Comparison of ENCODE assay signal across 19 cellular contexts in the genomic region with DNA sequence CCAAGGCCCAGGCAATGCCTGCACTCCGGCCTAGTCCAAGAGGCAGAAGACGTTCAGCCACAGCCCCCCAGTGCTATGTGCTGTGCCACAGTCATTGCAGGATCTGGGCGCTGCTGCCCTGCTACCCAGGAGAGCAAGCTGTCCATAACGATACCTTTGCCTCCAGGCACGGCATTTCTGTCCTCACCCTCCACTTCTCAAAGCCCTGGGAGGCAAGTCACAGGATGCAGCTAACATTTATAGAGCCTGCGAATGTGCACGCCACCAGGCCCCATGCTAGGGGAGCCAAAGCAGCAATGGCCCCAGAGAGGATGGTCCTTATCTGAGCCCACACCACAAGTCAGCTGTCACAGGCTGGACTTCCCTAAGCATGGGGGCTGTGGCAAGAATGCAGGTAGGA.
"Had no signal": no experiment of that assay in that cellular context is flagged by ENCODE, and none has a peak within 500 bp of the region (broad histone marks: within the 10 kb centered on the region; RNA-seq: fewer than 3 reads in every experiment).

No MANE protein-coding gene starts in this region.

- H3K27me3 ChIP-seq: adrenal gland, cardiac muscle cell, hepatocyte, neural progenitor cell, pancreas, tibial nerve, uterus had no signal

- H3K9me3 ChIP-seq: adrenal gland, pancreas, tibial nerve, uterus had no signal

- H3K27ac ChIP-seq: adrenal gland, cardiac muscle cell, hepatocyte, neural progenitor cell, pancreas, tibial nerve, uterus had no signal

- H3K36me3 ChIP-seq: adrenal gland, cardiac muscle cell, neural progenitor cell, pancreas, tibial nerve, uterus had no signal

- H3K4me1 ChIP-seq: adrenal gland, pancreas, tibial nerve, uterus had no signal

- H3K9ac ChIP-seq: neural progenitor cell had no signal

- H3K36me3 Mint-ChIP-seq: neural progenitor cell had no signal

- H3K27me3 Mint-ChIP-seq: activated naive CD4-positive, alpha-beta T cell treated with anti-CD3 and anti-CD28 coated beads, Interleukin-2, amount 50 U/mL, for 24 hours had no signal

- H3K79me2 ChIP-seq: hepatocyte had no signal

- H2AFZ ChIP-seq: hepatocyte, neural progenitor cell had no signal

- H3K4me3 ChIP-seq: adrenal gland, cardiac muscle cell, hepatocyte, neural progenitor cell, pancreas, tibial nerve, uterus had no signal

- H3K9me3 Mint-ChIP-seq: activated naive CD4-positive, alpha-beta T cell treated with anti-CD3 and anti-CD28 coated beads, Interleukin-2, amount 50 U/mL, for 24 hours; neural progenitor cell had no signal

- H3K4me2 ChIP-seq: hepatocyte, neural progenitor cell had no signal

- H3K4me3 Mint-ChIP-seq: activated naive CD4-positive, alpha-beta T cell treated with anti-CD3 and anti-CD28 coated beads, Interleukin-2, amount 50 U/mL, for 24 hours; neural progenitor cell had no signal

- H3K27ac Mint-ChIP-seq: activated naive CD4-positive, alpha-beta T cell treated with anti-CD3 and anti-CD28 coated beads, Interleukin-2, amount 50 U/mL, for 24 hours had no signal

- DNase-seq: activated CD4-positive, alpha-beta T cell treated with anti-CD3 and anti-CD28 coated beads, Interleukin-2, amount 50 U/mL, for 1 hour; activated effector memory CD4-positive, alpha-beta T cell treated with anti-CD3 and anti-CD28 coated beads, Interleukin-2, amount 50 U/mL, for 16 hours; activated T-cell treated with anti-CD3 and anti-CD28 coated beads, Interleukin-2, amount 50 U/mL, for 1 hour; adrenal gland; islet precursor cell; stimulated activated CD4-positive, alpha-beta T cell treated with anti-CD3 and anti-CD28 coated beads, Interleukin-12 subunit alpha, Interleukin-12 subunit beta, amount 100 ng/mL, for 4 hours; stimulated activated CD4-positive, alpha-beta T cell treated with anti-CD3 and anti-CD28 coated beads, Interleukin-2, amount 100 ng/mL, for 24 hours; substantia nigra; SW 1271; T-helper 9 cell; uterus had no signal

- ATAC-seq: activated CD4-positive, CD25-positive, alpha-beta regulatory T cell treated with anti-CD3 and anti-CD28 coated beads, Interleukin-2, amount 50 U/mL, for 24 hours; esophagus mucosa; pancreas had no signal
